ENCODE assay signal across 34 cellular contexts in the genomic region with DNA sequence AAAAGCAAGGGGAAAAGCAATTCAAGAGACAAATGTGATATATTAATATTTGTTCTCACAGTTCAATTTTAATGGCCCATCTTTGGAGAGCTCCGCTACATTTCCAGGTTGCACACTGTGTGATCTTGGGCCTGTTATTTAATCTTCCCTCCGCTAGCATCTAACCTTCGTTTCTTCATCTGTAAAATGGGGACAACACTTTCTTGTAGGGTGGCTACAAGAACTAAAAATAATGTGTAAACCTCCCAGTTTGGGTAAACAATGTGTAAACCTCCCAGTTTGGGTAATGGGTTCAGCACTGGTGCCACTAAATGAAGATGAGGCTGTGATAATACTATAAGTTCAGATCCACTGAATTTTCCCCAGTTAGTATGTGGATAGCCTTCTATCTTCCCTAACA.
"Had no signal": no experiment of that assay in that cellular context is flagged by ENCODE, and none has a peak within 500 bp of the region (broad histone marks: within the 10 kb centered on the region; RNA-seq: fewer than 3 reads in every experiment).

No MANE protein-coding gene starts in this region.

- H3K9me3 Mint-ChIP-seq: central memory CD8-positive, alpha-beta T cell had no signal

- H3K4me3 Mint-ChIP-seq: activated CD4-positive, alpha-beta T cell treated with anti-CD3 and anti-CD28 coated beads for 36 hours; activated CD8-positive, alpha-beta T cell treated with anti-CD3 and anti-CD28 coated beads for 36 hours; activated naive CD8-positive, alpha-beta T cell; activated T-cell treated with anti-CD3 and anti-CD28 coated beads, Interleukin-2, amount 50 U/mL, for 24 hours; activated T-helper 1 cell treated with anti-CD3 and anti-CD28 coated beads, Interleukin-12 subunit alpha, Interleukin-12 subunit beta, Interleukin-2, Interleukin-4 antibody, amounts not matched to agents 30 ng/mL and 10 ng/mL and 1 ng/mL, durations not matched to agents 14 hours and 24 hours and 36 hours; brain; central memory CD8-positive, alpha-beta T cell had no signal

- ATAC-seq: activated CD4-positive, alpha-beta T cell treated with anti-CD3 and anti-CD28 coated beads for 36 hours; activated CD8-positive, alpha-beta T cell treated with anti-CD3 and anti-CD28 coated beads for 36 hours; Panc1; SK-N-SH treated with all-trans-retinoic acid at 6 μM for 48 hours had no signal

- H3K9me3 ChIP-seq: SJSA1 had no signal

- H3K27me3 ChIP-seq: SJSA1 had no signal

- H3K27ac Mint-ChIP-seq: activated CD4-positive, alpha-beta T cell treated with anti-CD3 and anti-CD28 coated beads for 36 hours; activated CD8-positive, alpha-beta T cell treated with anti-CD3 and anti-CD28 coated beads for 36 hours; activated naive CD8-positive, alpha-beta T cell; activated T-cell treated with anti-CD3 and anti-CD28 coated beads, Interleukin-2, amount 50 U/mL, for 24 hours; brain had no signal

- FAIRE-seq: astrocyte, TTC549 had no signal

- H3K27ac ChIP-seq: RWPE1, SJSA1 had no signal

- H3K4me3 ChIP-seq: SJSA1 had no signal

- H3K27me3 Mint-ChIP-seq: activated CD4-positive, alpha-beta T cell treated with anti-CD3 and anti-CD28 coated beads for 36 hours; activated CD8-positive, alpha-beta T cell treated with anti-CD3 and anti-CD28 coated beads for 36 hours; activated naive CD8-positive, alpha-beta T cell; activated T-cell treated with anti-CD3 and anti-CD28 coated beads, Interleukin-2, amount 50 U/mL, for 24 hours; brain; central memory CD8-positive, alpha-beta T cell had no signal

- DNase-seq: activated CD4-positive, alpha-beta T cell treated with anti-CD3 and anti-CD28 coated beads for 36 hours; activated CD4-positive, alpha-beta T cell treated with anti-CD3 and anti-CD28 coated beads, Interleukin-2, amount 50 U/mL, for 1 hour; activated CD8-positive, alpha-beta T cell treated with anti-CD3 and anti-CD28 coated beads for 36 hours; activated effector memory CD4-positive, alpha-beta T cell treated with Interleukin-2 at 50 U/mL for 16 hours; activated naive CD4-positive, alpha-beta T cell; activated T-cell treated with anti-CD3 and anti-CD28 coated beads, Interleukin-2, amount 50 U/mL, for 24 hours; amygdala; KBM-7; MV-4-11; NCI-H1092 treated with DMSO at 0.1 percent for 48 hours; NCI-H1417 treated with DMSO at 0.1 percent for 48 hours; NCI-H1694; NCI-H2029; NCI-H2107; NCI-H2171 treated with DMSO at 0.1 percent for 48 hours; NCI-H226; NCI-H526 treated with DMSO at 0.1 percent for 48 hours; NCI-H82; NK-92 treated with Interleukin-12 subunit alpha and Interleukin-12 subunit beta, amount 100 ng/mL, for 24 hours; OCI-M1; SHP77; SW 1271; T-helper 2 cell; T1000 had no signal
